18 cellular contexts compared by ENCODE assay signal in genomic region chr1:83794384-83794783, GRCh38.
DNase-seq lines count a peak whose midpoint lies in the region; ATAC-seq, FAIRE-seq and TF ChIP-seq lines count a peak whose summit lies in the region.
"Had no signal": no experiment of that assay in that cellular context is flagged by ENCODE, and none has a peak within 500 bp of the region (broad histone marks: within the 10 kb centered on the region; RNA-seq: fewer than 3 reads in every experiment).

No MANE protein-coding gene starts in this region.

- H3K27ac ChIP-seq in heart left ventricle: no peak overlapping the region
- H3K27ac ChIP-seq in small intestine (ENCODE audit: low read depth in 1 of 2, low read length in 1 of 2): no peak overlapping the region
- no peak overlapping the region for H3K27ac ChIP-seq in substantia nigra (ENCODE audit: low read depth, low read length, poor library complexity, severe bottlenecking)
- H3K27ac ChIP-seq in GM23248: no peak overlapping the region
- H3K27ac ChIP-seq: thoracic aorta had no signal

- no peak for FAIRE-seq in small intestine (lab: Jason Lieb, UNC)
- FAIRE-seq: endothelial cell of umbilical vein had no signal

- no peak overlapping the region for H2AFZ ChIP-seq in GM23248

- H3K4me2 ChIP-seq in GM23248 (ENCODE audit: unreplicated experiment): no peak overlapping the region

- no peaks in the 10 kb centered on the region for H3K9me2 ChIP-seq in GM23248 (ENCODE audit: insufficient read depth)

- H3F3A ChIP-seq in GM23248 (ENCODE audit: insufficient read depth): no peaks in the 10 kb centered on the region

- ATAC-seq in GM19025 (IDR thresholded peaks at IDR 0.05; ENCODE audit: low read depth, unreplicated experiment) (peak; percentile 95), GM21737 (IDR thresholded peaks at IDR 0.05; ENCODE audit: unreplicated experiment) (peak; percentile 70), HG03095 (IDR thresholded peaks at IDR 0.05; ENCODE audit: unreplicated experiment) (peak; percentile 92), heart left ventricle (no peak)
- ATAC-seq: activated naive CD8-positive, alpha-beta T cell treated with anti-CD3 and anti-CD28 coated beads, Interleukin-2, amount 50 U/mL, for 24 hours; CD8-positive, alpha-beta T cell had no signal

- H3K9ac ChIP-seq in GM23248: no peak overlapping the region

- no peak for TF ChIP-seq POLR2A in heart left ventricle (IDR thresholded peaks at IDR 0.05)

- no peaks in the 10 kb centered on the region for H4K20me1 ChIP-seq in GM23248 (ENCODE audit: insufficient read depth)

- in situ Hi-C loops in GM23248 (cut with MboI): no loop called here

- H3K4me1 ChIP-seq in heart left ventricle (no peaks in the 10 kb centered on the region), small intestine (ENCODE audit: control insufficient read depth in 2 of 2, insufficient read depth in 1 of 2, low read depth in 1 of 2, low read length in 1 of 2) (no peaks in the 10 kb centered on the region), GM23248 (ENCODE audit: insufficient read depth) (peaks cover 8% of the 10 kb centered on the region)

- POLR2A ChIA-PET in GM10248 (lab: Yijun Ruan, JAX): no interaction called here

- 91 to 97% (median 93%) methylated on average over 2 of the region's 2 CpGs for WGBS in heart left ventricle, 4 donors
- WGBS in small intestine, 3 donors: 71 to 86% (median 78%) methylated on average over 2 of the region's 2 CpGs
- 73 to 77% methylated on average over 2 of the region's 2 CpGs for WGBS in GM23248 (ENCODE audit: low coverage in 1 of 2, low lambda C conversion rate in 2 of 2, missing lambda C conversion rate in 2 of 2), 2 experiments

- no peak overlapping the region for H3K4me3 ChIP-seq in heart left ventricle
- no peak overlapping the region for H3K4me3 ChIP-seq in small intestine (ENCODE audit: low read depth in 1 of 2, low read length in 2 of 2)
- no peak overlapping the region for H3K4me3 ChIP-seq in GM23248
- H3K4me3 ChIP-seq: thoracic aorta had no signal

- CTCF ChIA-PET in GM10248 (lab: Yijun Ruan, JAX): interaction anchor here (1.2 kb wide), 1 partner anchor 10 kb away, joined by 4 read pairs; no protein-coding TSS in a partner anchor

- H3K36me3 ChIP-seq in heart left ventricle (no peaks in the 10 kb centered on the region), small intestine (ENCODE audit: control insufficient read depth in 2 of 2, insufficient read depth in 2 of 2, low read length in 2 of 2) (no peaks in the 10 kb centered on the region), GM23248 (ENCODE audit: low read depth) (no peaks in the 10 kb centered on the region)
- H3K36me3 ChIP-seq: thoracic aorta had no signal

- no peaks in the 10 kb centered on the region for H3K79me2 ChIP-seq in GM23248 (ENCODE audit: insufficient read depth)

- H3K9me3 ChIP-seq in heart left ventricle (no peaks in the 10 kb centered on the region), small intestine (ENCODE audit: control insufficient read depth, low read depth) (no peaks in the 10 kb centered on the region), GM23248 (ENCODE audit: low read depth) (no peaks in the 10 kb centered on the region)
- H3K9me3 ChIP-seq: thoracic aorta had no signal

- TF ChIP-seq CTCF in GM10248 (IDR thresholded peaks at IDR 0.05; ENCODE audit: control extremely low read depth, extremely low read depth, low read depth, missing control alignments): no peak
- TF ChIP-seq CTCF in heart left ventricle (IDR thresholded peaks at IDR 0.05): no peak

- intact Hi-C loops in heart left ventricle (cut with DNase I): no loop called here

- H3K27me3 ChIP-seq in heart left ventricle: no peaks in the 10 kb centered on the region
- no peaks in the 10 kb centered on the region for H3K27me3 ChIP-seq in small intestine (ENCODE audit: control insufficient read depth in 2 of 2, insufficient read depth in 2 of 2, low read length in 2 of 2)
- no peaks in the 10 kb centered on the region for H3K27me3 ChIP-seq in GM23248 (replicated peaks; ENCODE audit: insufficient read depth)

- DNase-seq in GM10248 (ENCODE audit: extremely low spot score) (peak; percentile 28), heart left ventricle (no peak), small intestine (no peak), substantia nigra (lab: John Stamatoyannopoulos, UW) (no peak), GM23248 (no peak)
- DNase-seq: 8988T; activated CD4-positive, CD25-positive, alpha-beta regulatory T cell; activated naive CD8-positive, alpha-beta T cell treated with anti-CD3 and anti-CD28 coated beads, Interleukin-2, amount 50 U/mL, for 24 hours; CD8-positive, alpha-beta T cell; EL; glutamatergic neuron; NCI-H1417 treated with DMSO at 0.1 percent for 48 hours; NCI-H446 had no signal

Comparison
In these comparisons a context has a peak if more than half of its experiments do, and no peak if none do; other contexts are left out.
1. ATAC-seq: peak in GM19025 (single experiment), GM21737 (single experiment) and HG03095 (single experiment); none in heart left ventricle (0 of 4).